ENCODE assay signal across 8 cellular contexts in the genomic region with DNA sequence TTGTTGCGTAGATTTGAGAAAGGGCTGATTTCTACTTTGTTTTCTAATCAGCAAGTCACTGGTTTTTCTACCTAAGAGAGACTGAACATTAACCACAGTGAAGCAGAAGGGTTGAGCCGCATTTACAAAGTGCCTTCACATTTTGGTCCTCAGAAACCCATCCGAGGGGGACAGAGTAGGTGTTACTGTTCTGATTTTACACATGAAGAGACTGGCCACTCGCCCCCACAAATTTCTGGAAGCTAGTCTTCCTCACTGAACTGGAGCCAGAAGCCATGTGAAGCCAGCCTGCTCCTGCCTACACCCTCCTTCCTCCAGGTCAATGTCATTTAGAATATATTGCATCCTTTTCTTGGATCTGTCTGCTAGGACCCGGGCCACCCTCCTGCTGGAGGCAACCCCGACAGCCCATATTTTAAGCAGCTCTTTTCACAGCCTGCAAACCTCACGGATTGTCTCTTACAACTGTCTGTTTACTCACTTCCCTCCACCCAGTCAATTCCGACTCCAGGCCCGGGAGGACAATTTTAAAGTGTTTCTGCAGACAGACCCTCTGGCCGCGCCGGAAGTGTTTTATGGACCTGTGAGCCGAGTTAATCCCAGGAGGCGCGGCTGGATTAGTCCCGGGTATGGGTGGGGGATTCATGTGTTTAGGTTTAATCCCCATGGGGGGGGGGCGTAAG.
DNase-seq lines count a peak whose midpoint lies in the region; ATAC-seq and TF ChIP-seq lines count a peak whose summit lies in the region.

No MANE protein-coding gene starts in this region.

- peaks cover 29% of the 10 kb centered on the region for H3K4me1 Mint-ChIP-seq in T-helper 17 cell
- peaks cover 60% of the 10 kb centered on the region for H3K4me1 Mint-ChIP-seq in stimulated activated naive CD8-positive, alpha-beta T cell treated with anti-CD3 and anti-CD28 coated beads, Interleukin-15, Interleukin-2, amounts not matched to agents 100 ng/mL and 50 ng/mL, for 24 hours (ENCODE audit: low read depth)

- TF ChIP-seq EP300 in SK-N-SH (IDR thresholded peaks at IDR 0.05; ENCODE audit: borderline replicate concordance in 1 of 2, low read depth in 1 of 2, low read length in 1 of 2): no peak

- CTCF ChIA-PET in SK-N-SH (lab: Yijun Ruan, JAX): no interaction called here

- no peak for ATAC-seq in T-helper 17 cell

- peaks cover 88% of the 10 kb centered on the region for H3K4me1 ChIP-seq in hepatocyte (ENCODE audit: insufficient read depth)
- H3K4me1 ChIP-seq in SK-N-SH (ENCODE audit: control insufficient read depth in 1 of 2, insufficient read depth in 2 of 2, low read depth in 1 of 2, low read length in 1 of 2): peaks cover 8 to 56% of the 10 kb centered on the region in 2 experiments; a peak in 3 of 4 replicates

- TF ChIP-seq RAD21 in SK-N-SH (IDR thresholded peaks at IDR 0.05; ENCODE audit: low read length): no peak

- no peak overlapping the region for H3K9ac ChIP-seq in SK-N-SH

- H3K27me3 ChIP-seq in hepatocyte (peaks cover 22% of the 10 kb centered on the region), SK-N-SH (ENCODE audit: insufficient read depth) (peaks cover 49% of the 10 kb centered on the region)

- H3K27ac ChIP-seq in hepatocyte: peak overlapping the region; percentile 99
- H3K27ac ChIP-seq in SK-N-SH (ENCODE audit: low read depth in 2 of 2, low read length in 1 of 2): peak overlapping the region in 1 of 2 experiments; percentile 51; a peak in 2 of 4 replicates

- H3K27me3 Mint-ChIP-seq in T-helper 17 cell: no peaks in the 10 kb centered on the region
- H3K27me3 Mint-ChIP-seq in stimulated activated naive CD8-positive, alpha-beta T cell treated with anti-CD3 and anti-CD28 coated beads, Interleukin-15, Interleukin-2, amounts not matched to agents 100 ng/mL and 50 ng/mL, for 24 hours: no peaks in the 10 kb centered on the region

- H2AFZ ChIP-seq in hepatocyte (no peak overlapping the region), SK-N-SH (ENCODE audit: low read depth) (no peak overlapping the region)

- H3K36me3 ChIP-seq in hepatocyte (replicated peaks; ENCODE audit: insufficient read depth, low read depth) (no peaks in the 10 kb centered on the region), SK-N-SH (replicated peaks in 1 of 2; ENCODE audit: control insufficient read depth in 1 of 2, insufficient read depth in 2 of 2, low read length in 1 of 2) (no peaks in the 10 kb centered on the region)

- no peaks in the 10 kb centered on the region for H3F3A ChIP-seq in SK-N-SH (replicated peaks; ENCODE audit: insufficient read depth)

- H3K9me3 Mint-ChIP-seq in stimulated activated naive CD8-positive, alpha-beta T cell treated with anti-CD3 and anti-CD28 coated beads, Interleukin-15, Interleukin-2, amounts not matched to agents 100 ng/mL and 50 ng/mL, for 24 hours: no peaks in the 10 kb centered on the region

- H3K79me2 ChIP-seq in hepatocyte: peaks cover 9% of the 10 kb centered on the region
- H3K79me2 ChIP-seq in SK-N-SH (ENCODE audit: insufficient read depth): no peaks in the 10 kb centered on the region

- no peaks in the 10 kb centered on the region for H4K20me1 ChIP-seq in hepatocyte (ENCODE audit: insufficient read depth, poor library complexity, severe bottlenecking)
- no peaks in the 10 kb centered on the region for H4K20me1 ChIP-seq in SK-N-SH (ENCODE audit: insufficient read depth)

- DNase-seq in NCI-H1417 (lab: John Stamatoyannopoulos, UW) (peak in 2 of 3 experiments; percentile 15 to 31), NCI-H1417 treated with DMSO at 0.1 percent for 48 hours (lab: John Stamatoyannopoulos, UW) (no peak), T-helper 17 cell (no peak), hepatocyte (ENCODE audit: low spot score) (peak; percentile 42), C1 segment of cervical spinal cord (lab: John Stamatoyannopoulos, UW) (no peak), kidney glomerular epithelial cell (lab: John Stamatoyannopoulos, UW) (no peak), SK-N-SH (no peak)

- H3K4me2 ChIP-seq in hepatocyte (peak overlapping the region; percentile 92), SK-N-SH (no peak overlapping the region)

- H3K36me3 Mint-ChIP-seq in T-helper 17 cell (ENCODE audit: low read depth): no peaks in the 10 kb centered on the region
- peaks cover 5% of the 10 kb centered on the region for H3K36me3 Mint-ChIP-seq in stimulated activated naive CD8-positive, alpha-beta T cell treated with anti-CD3 and anti-CD28 coated beads, Interleukin-15, Interleukin-2, amounts not matched to agents 100 ng/mL and 50 ng/mL, for 24 hours (ENCODE audit: low read depth)

- H3K4me3 ChIP-seq in hepatocyte (peak overlapping the region; percentile 8), SK-N-SH (ENCODE audit: low read depth in 2 of 2, low read length in 1 of 2) (no peak overlapping the region)

- peak overlapping the region; percentile 86 for H3K4me3 Mint-ChIP-seq in T-helper 17 cell
- H3K4me3 Mint-ChIP-seq in stimulated activated naive CD8-positive, alpha-beta T cell treated with anti-CD3 and anti-CD28 coated beads, Interleukin-15, Interleukin-2, amounts not matched to agents 100 ng/mL and 50 ng/mL, for 24 hours: peak overlapping the region; percentile 85

- POLR2A ChIA-PET in SK-N-SH (lab: Yijun Ruan, JAX): interaction anchor here (0.9 kb wide), 1 partner anchor 69 kb away, joined by 3 read pairs; no protein-coding TSS in a partner anchor

- 16% methylated on average over 16 of the region's 17 CpGs for WGBS in hepatocyte (ENCODE audit: low lambda C conversion rate, missing lambda C conversion rate)
- WGBS in SK-N-SH (ENCODE audit: low lambda C conversion rate): 48% methylated on average over 17 of the region's 17 CpGs

- H3K9me2 ChIP-seq in hepatocyte (replicated peaks; ENCODE audit: insufficient read depth) (no peaks in the 10 kb centered on the region), SK-N-SH (no peaks in the 10 kb centered on the region)

- H3K27ac Mint-ChIP-seq in T-helper 17 cell: peak overlapping the region; percentile 98
- peak overlapping the region; percentile 95 for H3K27ac Mint-ChIP-seq in stimulated activated naive CD8-positive, alpha-beta T cell treated with anti-CD3 and anti-CD28 coated beads, Interleukin-15, Interleukin-2, amounts not matched to agents 100 ng/mL and 50 ng/mL, for 24 hours

- no peaks in the 10 kb centered on the region for H3K9me3 ChIP-seq in T-helper 17 cell (ENCODE audit: control insufficient read depth, low read length, poor library complexity, severe bottlenecking)
- no peaks in the 10 kb centered on the region for H3K9me3 ChIP-seq in hepatocyte (ENCODE audit: low read depth)
- H3K9me3 ChIP-seq in SK-N-SH: no peaks in the 10 kb centered on the region

- TF ChIP-seq CTCF in hepatocyte (IDR thresholded peaks at IDR 0.05; ENCODE audit: poor library complexity) (no peak), SK-N-SH (IDR thresholded peaks at IDR 0.05) (no peak)

TF ChIP-seq in SK-N-SH, 30 proteins besides CTCF, POLR2A, EP300 and RAD21 (continues in another document):
- TF ChIP-seq RFX5 (IDR thresholded peaks at IDR 0.05; ENCODE audit: low read length) (no peak), TCF12 (IDR thresholded peaks at IDR 0.05) (no peak), JUND (IDR thresholded peaks at IDR 0.05) (no peak), EZH2phosphoT487 (IDR thresholded peaks at IDR 0.05; ENCODE audit: borderline replicate concordance, low read depth) (no peak), GATA2 (CRISPR knock-in tag; IDR thresholded peaks at IDR 0.05) (no peak)
- TF ChIP-seq, protein P1, sequence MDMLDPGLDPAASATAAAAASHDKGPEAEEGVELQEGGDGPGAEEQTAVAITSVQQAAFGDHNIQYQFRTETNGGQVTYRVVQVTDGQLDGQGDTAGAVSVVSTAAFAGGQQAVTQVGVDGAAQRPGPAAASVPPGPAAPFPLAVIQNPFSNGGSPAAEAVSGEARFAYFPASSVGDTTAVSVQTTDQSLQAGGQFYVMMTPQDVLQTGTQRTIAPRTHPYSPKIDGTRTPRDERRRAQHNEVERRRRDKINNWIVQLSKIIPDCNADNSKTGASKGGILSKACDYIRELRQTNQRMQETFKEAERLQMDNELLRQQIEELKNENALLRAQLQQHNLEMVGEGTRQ (IDR thresholded peaks at IDR 0.05; ENCODE audit: borderline replicate concordance, low read depth, low read length): no peak
- TF ChIP-seq, protein P2, sequence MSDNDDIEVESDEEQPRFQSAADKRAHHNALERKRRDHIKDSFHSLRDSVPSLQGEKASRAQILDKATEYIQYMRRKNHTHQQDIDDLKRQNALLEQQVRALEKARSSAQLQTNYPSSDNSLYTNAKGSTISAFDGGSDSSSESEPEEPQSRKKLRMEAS (IDR thresholded peaks at IDR 0.05; ENCODE audit: low read depth): no peak
- TF ChIP-seq, protein P3, sequence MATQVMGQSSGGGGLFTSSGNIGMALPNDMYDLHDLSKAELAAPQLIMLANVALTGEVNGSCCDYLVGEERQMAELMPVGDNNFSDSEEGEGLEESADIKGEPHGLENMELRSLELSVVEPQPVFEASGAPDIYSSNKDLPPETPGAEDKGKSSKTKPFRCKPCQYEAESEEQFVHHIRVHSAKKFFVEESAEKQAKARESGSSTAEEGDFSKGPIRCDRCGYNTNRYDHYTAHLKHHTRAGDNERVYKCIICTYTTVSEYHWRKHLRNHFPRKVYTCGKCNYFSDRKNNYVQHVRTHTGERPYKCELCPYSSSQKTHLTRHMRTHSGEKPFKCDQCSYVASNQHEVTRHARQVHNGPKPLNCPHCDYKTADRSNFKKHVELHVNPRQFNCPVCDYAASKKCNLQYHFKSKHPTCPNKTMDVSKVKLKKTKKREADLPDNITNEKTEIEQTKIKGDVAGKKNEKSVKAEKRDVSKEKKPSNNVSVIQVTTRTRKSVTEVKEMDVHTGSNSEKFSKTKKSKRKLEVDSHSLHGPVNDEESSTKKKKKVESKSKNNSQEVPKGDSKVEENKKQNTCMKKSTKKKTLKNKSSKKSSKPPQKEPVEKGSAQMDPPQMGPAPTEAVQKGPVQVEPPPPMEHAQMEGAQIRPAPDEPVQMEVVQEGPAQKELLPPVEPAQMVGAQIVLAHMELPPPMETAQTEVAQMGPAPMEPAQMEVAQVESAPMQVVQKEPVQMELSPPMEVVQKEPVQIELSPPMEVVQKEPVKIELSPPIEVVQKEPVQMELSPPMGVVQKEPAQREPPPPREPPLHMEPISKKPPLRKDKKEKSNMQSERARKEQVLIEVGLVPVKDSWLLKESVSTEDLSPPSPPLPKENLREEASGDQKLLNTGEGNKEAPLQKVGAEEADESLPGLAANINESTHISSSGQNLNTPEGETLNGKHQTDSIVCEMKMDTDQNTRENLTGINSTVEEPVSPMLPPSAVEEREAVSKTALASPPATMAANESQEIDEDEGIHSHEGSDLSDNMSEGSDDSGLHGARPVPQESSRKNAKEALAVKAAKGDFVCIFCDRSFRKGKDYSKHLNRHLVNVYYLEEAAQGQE (IDR thresholded peaks at IDR 0.05; ENCODE audit: low read depth, low read length): no peak

Comparison
In these comparisons a context has a peak if more than half of its experiments do, and no peak if none do; other contexts are left out.
1. DNase-seq: peak in NCI-H1417 (2 of 3) and hepatocyte (single experiment); none in NCI-H1417 treated with DMSO at 0.1 percent for 48 hours (single experiment), T-helper 17 cell (0 of 3), C1 segment of cervical spinal cord (0 of 14), kidney glomerular epithelial cell (single experiment) and SK-N-SH (single experiment).